9 cellular contexts compared by ENCODE assay signal in the genomic region with DNA sequence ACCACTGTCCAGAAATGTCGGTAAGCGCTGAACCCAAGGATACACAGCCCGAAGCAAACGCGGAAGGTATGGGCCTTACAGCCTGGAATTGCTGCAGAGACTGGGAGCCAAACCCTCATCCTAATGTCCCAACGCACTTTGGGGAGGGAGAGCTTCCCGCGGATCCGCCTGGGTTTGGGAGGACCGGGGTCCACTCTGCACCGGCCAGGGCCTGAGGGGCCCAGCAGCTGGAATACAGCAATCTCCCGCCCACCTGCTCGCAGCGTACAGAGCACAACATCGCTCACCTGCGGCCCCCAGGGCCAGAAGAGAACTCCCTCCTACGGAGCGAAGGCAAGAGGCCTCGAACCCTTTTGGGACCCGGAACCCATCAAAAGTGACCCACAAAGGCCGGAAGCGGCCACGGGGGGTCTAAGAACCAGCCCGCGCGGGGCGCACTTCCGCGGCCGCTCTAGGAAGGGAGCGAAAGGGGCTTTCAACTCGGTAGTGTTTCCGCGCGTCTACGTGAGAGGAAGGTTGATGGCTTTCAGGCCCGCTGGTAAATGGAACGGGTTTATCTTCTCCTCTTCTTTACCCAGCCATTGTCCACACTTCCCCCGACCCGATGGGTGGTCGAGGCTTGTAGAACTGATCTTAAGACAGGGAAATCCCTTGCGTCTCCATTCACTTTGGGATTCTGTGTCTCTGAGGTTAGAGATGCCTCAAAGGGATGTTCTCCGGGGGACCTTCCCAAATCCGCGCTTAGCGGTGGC. TPM values are rescaled to one million over a fixed set of nuclear protein-coding genes. Genes with fewer than 3 reads are reported as not detected.
DNase-seq lines count a peak whose midpoint lies in the region; ATAC-seq and TF ChIP-seq lines count a peak whose summit lies in the region.
"Had no signal": no experiment of that assay in that cellular context is flagged by ENCODE, and none has a peak within 500 bp of the region (broad histone marks: within the 10 kb centered on the region; RNA-seq: fewer than 3 reads in every experiment).

A gene (minus strand): TSS at position 378 of the 752 bp plus-strand sequence. CDS start 1,342 bp downstream, outside the sequence.

- no peaks in the 10 kb centered on the region for H3K9me3 ChIP-seq in CD8-positive, alpha-beta T cell (ENCODE audit: low read length)

- TF ChIP-seq CTCF in CD8-positive, alpha-beta T cell (IDR thresholded peaks at IDR 0.05) = no peak
- TF ChIP-seq CTCF in fibroblast of pulmonary artery (IDR thresholded peaks at IDR 0.05; ENCODE audit: low read length, missing control alignments) (peak; percentile 54), natural killer cell (IDR thresholded peaks at IDR 0.05) (peak; percentile 54)

- peak within 1 kb of the TSS; percentile 97 for H3K27ac Mint-ChIP-seq in CD8-positive, alpha-beta T cell
- peak within 1 kb of the TSS; percentile 80 to 89 for H3K27ac Mint-ChIP-seq in natural killer cell
- peak within 1 kb of the TSS; percentile 97 for H3K27ac Mint-ChIP-seq in stimulated activated naive B cell treated with anti-CD40 and anti-IgM and Interleukin-4, amounts not matched to agents 10 μg/mL and 1 μg/mL and 100 μg/mL, for 72 hours

- DNase-seq in CD8-positive, alpha-beta T cell = peak; percentile 76 to 92 (median 86)
- peak; percentile 58 for DNase-seq in HPDE6-E6E7 (ENCODE audit: extremely low spot score)
- peak; percentile 98 for DNase-seq in OCI-M1 (lab: John Stamatoyannopoulos, UW)
- DNase-seq in activated T-helper 1 cell treated with anti-CD3 and anti-CD28 coated beads, Interleukin-2, amount 50 U/mL, for 16 hours (ENCODE audit: low read depth in 1 of 2, low spot score in 1 of 2) = peak; percentile 65 to 71
- DNase-seq in fibroblast of pulmonary artery (ENCODE audit: low read depth) = peak; percentile 92
- DNase-seq in natural killer cell = peak; percentile 81
- DNase-seq in stimulated activated naive B cell treated with anti-CD40 and anti-IgM and Interleukin-4, amounts not matched to agents 10 μg/mL and 1 μg/mL and 100 μg/mL, for 72 hours = peak; percentile 85

- H3K9me3 Mint-ChIP-seq in CD8-positive, alpha-beta T cell = peaks cover 3% of the 10 kb centered on the region
- H3K9me3 Mint-ChIP-seq in natural killer cell = peaks cover 0 to 3% of the 10 kb centered on the region in 2 donors
- H3K9me3 Mint-ChIP-seq in stimulated activated naive B cell treated with anti-CD40 and anti-IgM and Interleukin-4, amounts not matched to agents 10 μg/mL and 1 μg/mL and 100 μg/mL, for 72 hours = no peaks in the 10 kb centered on the region

- intact Hi-C loops in CD8-positive, alpha-beta T cell (cut with DNase I, micrococcal nuclease) = loop anchor here (1.0 to 5.0 kb wide), 17 partner anchors 44 to 437 kb away; a partner anchor contains a TSS
- intact Hi-C loops in natural killer cell (cut with micrococcal nuclease) = loop anchor here (1.0 to 5.0 kb wide), 4 partner anchors 44 to 257 kb away; a partner anchor contains a TSS

- H3K27ac ChIP-seq in CD8-positive, alpha-beta T cell (ENCODE audit: low read depth, low read length) = peak within 1 kb of the TSS; percentile 73
- H3K27ac ChIP-seq: VCaP had no signal

- CTCF ChIA-PET in CD8-positive, alpha-beta T cell (lab: Charles Lee) = interaction anchor here (0.8 to 1.0 kb wide), 2 partner anchors 8 to 16 kb away, joined by 3 read pairs; no protein-coding TSS in a partner anchor

- POLR2A ChIA-PET in CD8-positive, alpha-beta T cell (lab: Charles Lee) = interaction anchor here (0.7 to 1.0 kb wide), 2 partner anchors 65 to 258 kb away, joined by 3 to 4 read pairs; a partner anchor contains a TSS

- H3K36me3 Mint-ChIP-seq in CD8-positive, alpha-beta T cell = peaks cover 42% of the 10 kb centered on the region
- peaks cover 16% of the 10 kb centered on the region for H3K36me3 Mint-ChIP-seq in natural killer cell
- peaks cover 32 to 38% of the 10 kb centered on the region in 2 donors for H3K36me3 Mint-ChIP-seq in stimulated activated naive B cell treated with anti-CD40 and anti-IgM and Interleukin-4, amounts not matched to agents 10 μg/mL and 1 μg/mL and 100 μg/mL, for 72 hours

- peaks cover 3% of the 10 kb centered on the region for H3K36me3 ChIP-seq in CD8-positive, alpha-beta T cell (ENCODE audit: insufficient read depth, low read length)

- H3K27me3 ChIP-seq in CD8-positive, alpha-beta T cell (ENCODE audit: insufficient read depth, low read length) = no peaks in the 10 kb centered on the region

- ATAC-seq in CD8-positive, alpha-beta T cell = peak; percentile 96
- peak; percentile 83 for ATAC-seq in GM19452 (IDR thresholded peaks at IDR 0.05; ENCODE audit: unreplicated experiment)
- peak; percentile 95 to 96 (median 96) for ATAC-seq in natural killer cell
- ATAC-seq in stimulated activated naive B cell treated with anti-CD40 and anti-IgM and Interleukin-4, amounts not matched to agents 10 μg/mL and 1 μg/mL and 100 μg/mL, for 72 hours (replicated peaks) = peak; percentile 96

- peak within 1 kb of the TSS; percentile 96 for H3K4me3 ChIP-seq in CD8-positive, alpha-beta T cell (ENCODE audit: low read depth, low read length)
- H3K4me3 ChIP-seq in fibroblast of pulmonary artery (replicated peaks; ENCODE audit: low read depth, low read length) = peak within 1 kb of the TSS; percentile 91

- H3K4me1 Mint-ChIP-seq in CD8-positive, alpha-beta T cell (ENCODE audit: low read depth) = peaks cover 47% of the 10 kb centered on the region
- H3K4me1 Mint-ChIP-seq in natural killer cell = peaks cover 46 to 49% of the 10 kb centered on the region in 2 donors
- peaks cover 26 to 46% of the 10 kb centered on the region in 2 donors for H3K4me1 Mint-ChIP-seq in stimulated activated naive B cell treated with anti-CD40 and anti-IgM and Interleukin-4, amounts not matched to agents 10 μg/mL and 1 μg/mL and 100 μg/mL, for 72 hours

- peaks cover 34% of the 10 kb centered on the region for H3K27me3 Mint-ChIP-seq in CD8-positive, alpha-beta T cell (ENCODE audit: low read depth)
- H3K27me3 Mint-ChIP-seq in natural killer cell (ENCODE audit: low read depth in 2 of 2) = peaks cover 18 to 40% of the 10 kb centered on the region in 2 donors
- peaks cover 19 to 29% of the 10 kb centered on the region in 2 donors for H3K27me3 Mint-ChIP-seq in stimulated activated naive B cell treated with anti-CD40 and anti-IgM and Interleukin-4, amounts not matched to agents 10 μg/mL and 1 μg/mL and 100 μg/mL, for 72 hours

- peaks cover 32% of the 10 kb centered on the region for H3K4me1 ChIP-seq in CD8-positive, alpha-beta T cell (ENCODE audit: insufficient read depth, low read length)

- H3K4me3 Mint-ChIP-seq in CD8-positive, alpha-beta T cell = peak within 1 kb of the TSS; percentile 93
- peak within 1 kb of the TSS; percentile 93 for H3K4me3 Mint-ChIP-seq in natural killer cell
- H3K4me3 Mint-ChIP-seq in stimulated activated naive B cell treated with anti-CD40 and anti-IgM and Interleukin-4, amounts not matched to agents 10 μg/mL and 1 μg/mL and 100 μg/mL, for 72 hours = peak within 1 kb of the TSS; percentile 94

RNA-seq across cellular contexts. Expression of the gene that starts here (rescaled TPM):
- total RNA-seq in CD8-positive, alpha-beta T cell = 1 to 10 TPM; 2.8 to 3.0 TPM
- total RNA-seq in natural killer cell = 1 to 10 TPM; 3.5 to 4.9 (median 3.9) TPM

Comparison
In these comparisons a context has a peak if more than half of its experiments do, and no peak if none do; other contexts are left out.
1. Peak in every context shown above with its lines: DNase-seq, ATAC-seq, H3K4me3 ChIP-seq and H3K27ac ChIP-seq.